In genomic region chr4:67702166-67702565, GRCh38 we compare ENCODE assay signal across 10 cellular contexts. TPM values are rescaled to one million over a fixed set of nuclear protein-coding genes. Genes with fewer than 3 reads are reported as not detected.
DNase-seq lines count a peak whose midpoint lies in the region; ATAC-seq, FAIRE-seq and TF ChIP-seq lines count a peak whose summit lies in the region.
"Had no signal": no experiment of that assay in that cellular context is flagged by ENCODE, and none has a peak within 500 bp of the region (broad histone marks: within the 10 kb centered on the region; RNA-seq: fewer than 3 reads in every experiment).

No MANE protein-coding gene starts in this region.

- BruUV-seq in Caco-2 (replicated peaks; lab: Mats Ljungman, UMichigan), result no TSS peak
- BruUV-seq in K562 (replicated peaks; lab: Mats Ljungman, UMichigan), result no TSS peak

- H3K27me3 Mint-ChIP-seq in Caco-2 (ENCODE audit: insufficient read depth, unreplicated experiment) (no peaks in the 10 kb centered on the region), IgD-negative memory B cell (no peaks in the 10 kb centered on the region), natural killer cell (ENCODE audit: low read depth in 2 of 2) (no peaks in the 10 kb centered on the region)

- 0 out of 2 replicates have a peak overlapping the region, but pooled peaks have one; percentile 92 for H2AFZ ChIP-seq in K562 (ENCODE audit: low read depth, low read length)

- H3K27me3 ChIP-seq in Caco-2 (replicated peaks; ENCODE audit: control insufficient read depth, insufficient read depth, low read length) (no peaks in the 10 kb centered on the region), K562 (ENCODE audit: control insufficient read depth in 2 of 2, insufficient read depth in 2 of 2, low read length in 2 of 2) (no peaks in the 10 kb centered on the region)
- H3K27me3 ChIP-seq in effector memory CD4-positive, alpha-beta T cell (replicated peaks; ENCODE audit: control insufficient read depth, insufficient read depth, low read length, poor library complexity, severe bottlenecking), result no peaks in the 10 kb centered on the region

- H3K27ac Mint-ChIP-seq in Caco-2 (ENCODE audit: unreplicated experiment), result peak overlapping the region; percentile 94
- peak overlapping the region; percentile 54 to 94 (median 62) for H3K27ac Mint-ChIP-seq in IgD-negative memory B cell
- peak overlapping the region; percentile 93 to 94 for H3K27ac Mint-ChIP-seq in natural killer cell

- ATAC-seq in K562, result no peak
- ATAC-seq in natural killer cell, result no peak
- no peak for ATAC-seq in GM18502 (IDR thresholded peaks at IDR 0.05; ENCODE audit: poor library complexity, unreplicated experiment)

- peaks cover 11% of the 10 kb centered on the region for H3K4me1 Mint-ChIP-seq in Caco-2 (ENCODE audit: low read depth, unreplicated experiment)
- H3K4me1 Mint-ChIP-seq in IgD-negative memory B cell, result peaks cover 42 to 59% (median 57%) of the 10 kb centered on the region in 3 donors
- H3K4me1 Mint-ChIP-seq in natural killer cell, result peaks cover 49 to 53% of the 10 kb centered on the region in 2 donors

- CTCF ChIA-PET in Caco-2 (lab: Charles Lee) (interaction anchor here (0.6 kb wide), 1 partner anchor 75 kb away, joined by 3 read pairs; no protein-coding TSS in a partner anchor), K562 (lab: Yijun Ruan, JAX; ENCODE audit: low intra/inter-chr PET ratio) (no interaction called here)

- H3K4me3 ChIP-seq in Caco-2 (ENCODE audit: low read depth, low read length), result peak overlapping the region; percentile 48
- peak overlapping the region; percentile 82 for H3K4me3 ChIP-seq in K562
- no peak overlapping the region for H3K4me3 ChIP-seq in effector memory CD4-positive, alpha-beta T cell (ENCODE audit: insufficient read depth, low read depth, low read length, poor library complexity, severe bottlenecking)

- H3K4me1 ChIP-seq in Caco-2 (0 out of 2 replicates have a peak, but pooled peaks cover 4% of the 10 kb centered on the region), K562 (replicated peaks in 1 of 2; ENCODE audit: control insufficient read depth in 2 of 2, insufficient read depth in 2 of 2, low read length in 2 of 2) (peaks cover 3 to 10% of the 10 kb centered on the region in 2 experiments; a peak in 2 of 5 replicates)
- H3K4me1 ChIP-seq in effector memory CD4-positive, alpha-beta T cell (ENCODE audit: control insufficient read depth, insufficient read depth, low read length, poor library complexity, severe bottlenecking), result peaks cover 4% of the 10 kb centered on the region

- 29% methylated on average over 2 of the region's 2 CpGs for WGBS in K562 (ENCODE audit: insufficient coverage, low coverage, missing lambda C conversion rate)

- TF ChIP-seq RAD21 in K562 (CRISPR knock-in tag; conservative IDR thresholded peaks at IDR 0.05 in 1 of 2, IDR thresholded peaks at IDR 0.05 in 1 of 2), result no peak

- H3K4me2 ChIP-seq in K562 (ENCODE audit: insufficient read depth, low read length), result peak overlapping the region; percentile 78

- peak overlapping the region in 1 of 2 experiments; percentile 88; a peak in 2 of 4 replicates for H3K9ac ChIP-seq in K562 (ENCODE audit: insufficient read depth in 1 of 2, low read depth in 2 of 2, low read length in 2 of 2)

- H3K9me3 ChIP-seq in Caco-2 (no peaks in the 10 kb centered on the region), K562 (replicated peaks; ENCODE audit: control insufficient read depth, insufficient read depth, low read depth, low read length) (peaks cover 10% of the 10 kb centered on the region)
- H3K9me3 ChIP-seq in effector memory CD4-positive, alpha-beta T cell (ENCODE audit: control insufficient read depth, low read length), result no peaks in the 10 kb centered on the region

- POLR2A ChIA-PET in Caco-2 (lab: Charles Lee), result interaction anchor here (1.5 kb wide), 1 partner anchor 11 kb away, joined by 8 read pairs; no protein-coding TSS in a partner anchor
- POLR2A ChIA-PET in K562 (lab: Yijun Ruan, JAX), result interaction anchor here (0.7 to 1.5 kb wide), 3 partner anchors 11 to 97 kb away, joined by 3 to 12 read pairs (median 6); no protein-coding TSS in a partner anchor

- no peaks in the 10 kb centered on the region for H3K9me1 ChIP-seq in K562 (ENCODE audit: control insufficient read depth, insufficient read depth, low read length)

- H4K20me1 ChIP-seq in K562 (replicated peaks; ENCODE audit: control insufficient read depth, insufficient read depth, low read length), result no peaks in the 10 kb centered on the region

- intact Hi-C loops in Caco-2 (cut with micrococcal nuclease; ENCODE audit: unreplicated experiment) (loop anchor here (5.0 kb wide), 1 partner anchor 45 kb away; no protein-coding TSS in a partner anchor), K562 (cut with micrococcal nuclease) (no loop called here), natural killer cell (cut with micrococcal nuclease) (no loop called here)

- H3K27ac ChIP-seq in K562 (ENCODE audit: extremely low read depth, low read depth, low read length), result peak overlapping the region; percentile 89
- H3K27ac ChIP-seq in effector memory CD4-positive, alpha-beta T cell (ENCODE audit: insufficient read depth, low read length, poor library complexity, severe bottlenecking), result no peak overlapping the region

- TF ChIP-seq CTCF in Caco-2 (IDR thresholded peaks at IDR 0.05; ENCODE audit: insufficient read depth in 1 of 2, low read depth in 1 of 2, low read length in 1 of 2, severe bottlenecking in 1 of 2, unreplicated experiment in 1 of 2) (no peak), K562 (IDR thresholded peaks at IDR 0.05 in 2 of 3, conservative IDR thresholded peaks at IDR 0.05 in 1 of 3; ENCODE audit: insufficient read depth in 2 of 3, low read depth in 1 of 3, low read length in 3 of 3) (no peak), natural killer cell (IDR thresholded peaks at IDR 0.05) (no peak)

- TF ChIP-seq EP300 in K562 (IDR thresholded peaks at IDR 0.05; ENCODE audit: low read length), result no peak

- no peaks in the 10 kb centered on the region for H3K36me3 ChIP-seq in Caco-2 (ENCODE audit: control insufficient read depth, insufficient read depth, low read length)
- H3K36me3 ChIP-seq in K562 (ENCODE audit: control insufficient read depth, insufficient read depth, low read length), result peaks cover 36% of the 10 kb centered on the region
- no peaks in the 10 kb centered on the region for H3K36me3 ChIP-seq in effector memory CD4-positive, alpha-beta T cell (ENCODE audit: control insufficient read depth, insufficient read depth, low read length)

- TF ChIP-seq POLR2A in K562 (conservative IDR thresholded peaks at IDR 0.05), result no peak

- H3K36me3 Mint-ChIP-seq in Caco-2 (ENCODE audit: insufficient read depth, unreplicated experiment), result peaks cover 19% of the 10 kb centered on the region
- H3K36me3 Mint-ChIP-seq in IgD-negative memory B cell, result peaks cover 11% of the 10 kb centered on the region
- no peaks in the 10 kb centered on the region for H3K36me3 Mint-ChIP-seq in natural killer cell

- H3K9me3 Mint-ChIP-seq in Caco-2 (ENCODE audit: unreplicated experiment), result no peaks in the 10 kb centered on the region
- peaks cover 4 to 7% (median 4%) of the 10 kb centered on the region in 3 donors for H3K9me3 Mint-ChIP-seq in IgD-negative memory B cell
- H3K9me3 Mint-ChIP-seq in natural killer cell, result no peaks in the 10 kb centered on the region

- DNase-seq in Caco-2 (no peak), K562 (ENCODE audit: extremely low read depth in 1 of 4, low spot score in 3 of 4) (no peak), natural killer cell (no peak), NCI-H1694 treated with DMSO at 0.1 percent for 48 hours (lab: John Stamatoyannopoulos, UW) (no peak), NCI-H82 treated with DMSO at 0.1 percent for 48 hours (lab: John Stamatoyannopoulos, UW; ENCODE audit: unreplicated experiment) (no peak)
- DNase-seq in effector memory CD4-positive, alpha-beta T cell, result no peak
- DNase-seq: cortex of kidney, NCI-H187 had no signal

- H3K79me2 ChIP-seq in K562 (ENCODE audit: control insufficient read depth, insufficient read depth, low read length), result peaks cover 97% of the 10 kb centered on the region

- no peak for FAIRE-seq in K562 (lab: Jason Lieb, UNC)

- in situ Hi-C loops in K562 (cut with MboI), result no loop called here

- H3K4me3 Mint-ChIP-seq in Caco-2 (ENCODE audit: unreplicated experiment), result peak overlapping the region; percentile 90
- H3K4me3 Mint-ChIP-seq in IgD-negative memory B cell, result peak overlapping the region; percentile 88 to 98 (median 93)
- H3K4me3 Mint-ChIP-seq in natural killer cell, result peak overlapping the region; percentile 95

RNA-seq across cellular contexts. Expression of gene UBA6, which starts 1.2 kb away (rescaled TPM):
- total RNA-seq in Caco-2 (2022) (74.6 and 77.7 TPM in 2 replicates), K562 (2014; rRNA removed) (51.5 and 102 TPM in 2 replicates), K562 (2014; rRNA removed; fragmentation: Illumina TruSeq; extraction: Trizol) (135 and 170 TPM in 2 replicates), K562 (2015; rRNA removed; fragmentation: Illumina TruSeq; extraction: Trizol) (94.6 and 96.0 TPM in 2 replicates), K562 (2021) (130 and 132 TPM in 2 replicates), natural killer cell (10 to 100 TPM; 54.3 to 77.7 (median 55.3) TPM)
- polyA plus RNA-seq in IgD-negative memory B cell (29.3 TPM), K562 (2011; rRNA removed) (109 and 139 TPM in 2 replicates), K562 (2014; fragmentation: Illumina TruSeq; extraction: Trizol) (73.2 and 86.6 TPM in 2 replicates), K562 (2014; fragmentation: Nextera tagmentation; extraction: Ambion mirVana) (10 to 100 TPM; 22.9 to 30.1 TPM), K562 (2014; rRNA removed) (39.8 and 42.8 TPM in 2 replicates)
- total RNA-seq in K562 (2011; cell fraction: chromatin; rRNA removed; ENCODE audit: low replicate concordance), result 163 and 411 TPM in 2 replicates
- 67.7 and 84.2 TPM in 2 replicates for total RNA-seq in K562 (2011; cell fraction: nucleolus; rRNA removed)
- 91.1 and 113 TPM in 2 replicates for total RNA-seq in K562 (2011; cell fraction: nucleoplasm; rRNA removed)
- polyA plus RNA-seq in K562 (2011; cell fraction: cytosol; rRNA removed), result 24.6 and 47.1 TPM in 2 replicates
- 96.1 and 134 TPM in 2 replicates for polyA plus RNA-seq in K562 (2011; cell fraction: nucleus; rRNA removed)
- 34.3 and 69.1 TPM in 2 replicates for polyA plus RNA-seq in K562 (2012)
- polyA minus RNA-seq in K562 (2011; rRNA and poly(A)+ RNA removed), result 750 and 759 TPM in 2 replicates
- polyA minus RNA-seq in K562 (2011; cell fraction: cytosol; rRNA and poly(A)+ RNA removed), result 145 and 199 TPM in 2 replicates
- polyA minus RNA-seq in K562 (2011; cell fraction: nucleus; rRNA and poly(A)+ RNA removed), result 123 and 152 TPM in 2 replicates

RNA-seq across cellular contexts. Expression of gene GNRHR, which starts 52.0 kb away (rescaled TPM):
- total RNA-seq in Caco-2 (2022) (not detected in 2 replicates), K562 (2014; rRNA removed) (not detected in 2 replicates), K562 (2014; rRNA removed; fragmentation: Illumina TruSeq; extraction: Trizol) (not detected in 2 replicates), K562 (2015; rRNA removed; fragmentation: Illumina TruSeq; extraction: Trizol) (not detected in 2 replicates), K562 (2021) (not detected in 2 replicates), natural killer cell (not detected)
- polyA plus RNA-seq in IgD-negative memory B cell (not detected), K562 (2011; rRNA removed) (not detected in 2 replicates), K562 (2014; fragmentation: Illumina TruSeq; extraction: Trizol) (not detected in 2 replicates), K562 (2014; fragmentation: Nextera tagmentation; extraction: Ambion mirVana) (under 1 TPM; 0.06 to 0.13 TPM), K562 (2014; rRNA removed) (not detected in 2 replicates)
- not detected in 2 replicates for total RNA-seq in K562 (2011; cell fraction: chromatin; rRNA removed; ENCODE audit: low replicate concordance)
- not detected in 2 replicates for total RNA-seq in K562 (2011; cell fraction: nucleolus; rRNA removed)
- total RNA-seq in K562 (2011; cell fraction: nucleoplasm; rRNA removed), result not detected in 2 replicates
- not detected in 2 replicates for polyA plus RNA-seq in K562 (2011; cell fraction: cytosol; rRNA removed)
- not detected in 2 replicates for polyA plus RNA-seq in K562 (2011; cell fraction: nucleus; rRNA removed)
- 0.17 and 0.25 TPM in 2 replicates for polyA plus RNA-seq in K562 (2012)
- not detected in 2 replicates for polyA minus RNA-seq in K562 (2011; rRNA and poly(A)+ RNA removed)
- not detected in 2 replicates for polyA minus RNA-seq in K562 (2011; cell fraction: cytosol; rRNA and poly(A)+ RNA removed)
- polyA minus RNA-seq in K562 (2011; cell fraction: nucleus; rRNA and poly(A)+ RNA removed), result not detected in 2 replicates
